ENCODE assay signal across 9 cellular contexts in genomic region chr5:138952962-138953361, GRCh38.
DNase-seq lines count a peak whose midpoint lies in the region; ATAC-seq and TF ChIP-seq lines count a peak whose summit lies in the region.
"Had no signal": no experiment of that assay in that cellular context is flagged by ENCODE, and none has a peak within 500 bp of the region (broad histone marks: within the 10 kb centered on the region; RNA-seq: fewer than 3 reads in every experiment).

No MANE protein-coding gene starts in this region.

- peak overlapping the region; percentile 80 for H3K27ac ChIP-seq in psoas muscle
- no peak overlapping the region for H3K27ac ChIP-seq in OCI-LY7 (ENCODE audit: low read depth, low read length, poor library complexity, severe bottlenecking)
- H3K27ac ChIP-seq: SJSA1 had no signal

- no peak overlapping the region for H2AFZ ChIP-seq in OCI-LY7 (ENCODE audit: low read length)

- H3K4me1 ChIP-seq in psoas muscle = peaks cover 51% of the 10 kb centered on the region
- H3K4me1 ChIP-seq in OCI-LY7 (ENCODE audit: insufficient read depth, low read length, poor library complexity, severe bottlenecking) = no peaks in the 10 kb centered on the region

- POLR2A ChIA-PET in OCI-LY7 (lab: Charles Lee) = interaction anchor here (0.7 kb wide), 1 partner anchor 84 kb away, joined by 3 read pairs; no protein-coding TSS in a partner anchor

- H4K20me1 ChIP-seq in OCI-LY7 (ENCODE audit: insufficient read depth, low read length) = no peaks in the 10 kb centered on the region

- H3K27me3 ChIP-seq in psoas muscle (ENCODE audit: insufficient read depth in 3 of 3, low read length in 2 of 3) = no peaks in the 10 kb centered on the region
- H3K27me3 ChIP-seq: SJSA1 had no signal

- H3K9me3 ChIP-seq in psoas muscle (no peaks in the 10 kb centered on the region), OCI-LY7 (ENCODE audit: low read length) (no peaks in the 10 kb centered on the region)
- H3K9me3 ChIP-seq: SJSA1 had no signal

- H3K79me2 ChIP-seq in OCI-LY7 (ENCODE audit: insufficient read depth, low read depth, low read length) = no peaks in the 10 kb centered on the region

- ATAC-seq in GM18907 (IDR thresholded peaks at IDR 0.05; ENCODE audit: unreplicated experiment) (peak; percentile 9), left cardiac atrium (peak; percentile 2 to 5), psoas muscle (peak; percentile 47 to 61 (median 58)), HG03378 (IDR thresholded peaks at IDR 0.05; ENCODE audit: unreplicated experiment) (no peak)

- WGBS in psoas muscle, 3 donors = 4 to 23% (median 11%) methylated on average over 6 of the region's 6 CpGs

- TF ChIP-seq CTCF in psoas muscle (IDR thresholded peaks at IDR 0.05) (no peak), OCI-LY7 (conservative IDR thresholded peaks at IDR 0.05; ENCODE audit: low read length) (no peak)

- no peaks in the 10 kb centered on the region for H3K9me2 ChIP-seq in OCI-LY7 (ENCODE audit: insufficient read depth, low read length)

- H3K4me3 ChIP-seq in psoas muscle (peak overlapping the region; percentile 24), OCI-LY7 (ENCODE audit: low read depth, low read length, poor library complexity, severe bottlenecking) (no peak overlapping the region)
- H3K4me3 ChIP-seq: SJSA1 had no signal

- no peak overlapping the region for H3K4me2 ChIP-seq in OCI-LY7 (ENCODE audit: low read length)

- BruUV-seq in OCI-LY7 (replicated peaks; lab: Mats Ljungman, UMichigan) = no TSS peak

- H3K36me3 ChIP-seq in psoas muscle (ENCODE audit: insufficient read depth in 1 of 2, low read depth in 1 of 2) (no peaks in the 10 kb centered on the region), OCI-LY7 (ENCODE audit: insufficient read depth, low read length) (no peaks in the 10 kb centered on the region)
- H3K36me3 ChIP-seq: SJSA1 had no signal

- intact Hi-C loops in left cardiac atrium (cut with DNase I) = no loop called here
- intact Hi-C loops in psoas muscle (cut with DNase I) = no loop called here
- intact Hi-C loops in OCI-LY7 (cut with micrococcal nuclease; ENCODE audit: unreplicated experiment) = no loop called here

- DNase-seq in RPMI8226 = peak; percentile 84
- no peak for DNase-seq in left cardiac atrium
- no peak for DNase-seq in psoas muscle
- no peak for DNase-seq in OCI-LY7 (ENCODE audit: low spot score)
- no peak for DNase-seq in GOT3 (lab: John Stamatoyannopoulos, UW)
- no peak for DNase-seq in MV-4-11 (lab: John Stamatoyannopoulos, UW)

- CTCF ChIA-PET in OCI-LY7 (lab: Charles Lee; ENCODE audit: unreplicated experiment) = no interaction called here
